8 cellular contexts compared by ENCODE assay signal in the genomic region with DNA sequence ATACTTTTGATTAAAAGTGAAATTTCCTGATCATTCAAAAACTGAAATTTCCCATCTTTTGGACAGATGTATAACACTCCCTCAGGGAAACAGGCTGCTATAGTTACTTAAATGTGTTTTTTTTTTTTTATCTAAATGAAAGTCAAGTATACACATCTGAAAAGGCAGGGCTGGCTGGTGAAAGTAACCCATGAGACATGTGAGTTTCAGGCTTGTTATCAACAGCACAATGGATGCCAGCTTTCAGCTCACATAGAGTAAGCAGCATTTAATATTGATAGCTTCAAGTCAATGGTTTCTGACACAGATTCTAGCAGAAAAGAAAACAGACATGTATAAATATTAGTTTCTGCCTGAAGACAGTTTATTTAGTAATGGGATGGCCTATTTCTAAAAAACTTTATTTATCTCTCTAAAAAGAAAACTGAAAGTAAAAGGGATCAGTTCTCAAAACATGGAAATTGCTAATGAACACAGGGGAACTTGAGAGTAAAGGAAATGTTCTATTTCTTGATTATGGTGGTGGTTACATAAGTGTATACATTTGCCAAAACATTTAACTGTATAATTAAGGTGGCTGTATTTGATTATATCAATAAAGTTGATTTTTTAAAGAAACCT.
DNase-seq lines count a peak whose midpoint lies in the region; ATAC-seq and TF ChIP-seq lines count a peak whose summit lies in the region.

No MANE protein-coding gene starts in this region.

- DNase-seq in GM12865 (ENCODE audit: low read depth) (peak; percentile 76), left ventricle myocardium superior (no peak), SKM-1 (lab: John Stamatoyannopoulos, UW; ENCODE audit: unreplicated experiment) (no peak), NCI-H146 treated with DMSO at 0.1 percent for 48 hours (lab: John Stamatoyannopoulos, UW; ENCODE audit: unreplicated experiment) (no peak), C1 segment of cervical spinal cord (lab: John Stamatoyannopoulos, UW) (no peak)
- DNase-seq in activated CD8-positive, alpha-beta memory T cell treated with anti-CD3 and anti-CD28 coated beads, Interleukin-2, amount 50 U/mL, for 4 hours = no peak

- ATAC-seq in GM21367 (IDR thresholded peaks at IDR 0.05; ENCODE audit: unreplicated experiment) (peak; percentile 92), HG03354 (IDR thresholded peaks at IDR 0.05; ENCODE audit: poor library complexity, severe bottlenecking, unreplicated experiment) (peak; percentile 91), left ventricle myocardium superior (peak; percentile 63)

- TF ChIP-seq CTCF in GM12865 (IDR thresholded peaks at IDR 0.05; ENCODE audit: insufficient read depth, low read depth, low read length, missing control alignments) = no peak

- intact Hi-C loops in left ventricle myocardium superior (cut with micrococcal nuclease) = no loop called here

- H3K4me3 ChIP-seq in GM12865 (ENCODE audit: low read depth, low read length) = peak overlapping the region; percentile 16; the same call in 1 of the 2 replicates
